In genomic region chr2:134280231-134280630, GRCh38 we compare ENCODE assay signal across 12 cellular contexts.
"Had no signal": no experiment of that assay in that cellular context is flagged by ENCODE, and none has a peak within 500 bp of the region (broad histone marks: within the 10 kb centered on the region; RNA-seq: fewer than 3 reads in every experiment).

No MANE protein-coding gene starts in this region.

- H3K4me3 Mint-ChIP-seq: activated CD4-positive, alpha-beta T cell treated with anti-CD3 and anti-CD28 coated beads, Interleukin-2, amount 10 ng/mL, durations not matched to agents 7 days and 5 days; activated naive CD8-positive, alpha-beta T cell treated with anti-CD3 and anti-CD28 coated beads, Interleukin-2, amount 10 ng/mL, durations not matched to agents 7 days and 5 days; brain; T-helper 1 cell treated with Interleukin-12 subunit alpha and Interleukin-12 subunit beta and Interleukin-4 antibody, amounts not matched to agents 30 μg/mL and 1 μg/mL, for 36 hours had no signal

- H3K9me3 Mint-ChIP-seq: activated CD4-positive, alpha-beta T cell treated with anti-CD3 and anti-CD28 coated beads, Interleukin-2, amount 10 ng/mL, durations not matched to agents 7 days and 5 days; activated naive CD8-positive, alpha-beta T cell treated with anti-CD3 and anti-CD28 coated beads, Interleukin-2, amount 10 ng/mL, durations not matched to agents 7 days and 5 days; brain; T-helper 1 cell treated with Interleukin-12 subunit alpha and Interleukin-12 subunit beta and Interleukin-4 antibody, amounts not matched to agents 30 μg/mL and 1 μg/mL, for 36 hours had no signal

- H3K36me3 ChIP-seq: esophagus squamous epithelium had no signal

- ATAC-seq: sciatic nerve had no signal

- H3K9me3 ChIP-seq: esophagus squamous epithelium had no signal

- DNase-seq: activated CD4-positive, alpha-beta T cell treated with anti-CD3 and anti-CD28 coated beads, Interleukin-2, amount 10 ng/mL, durations not matched to agents 7 days and 5 days; activated CD4-positive, CD25-positive, alpha-beta regulatory T cell; activated naive CD8-positive, alpha-beta T cell treated with anti-CD3 and anti-CD28 coated beads, Interleukin-2, amount 10 ng/mL, durations not matched to agents 7 days and 5 days; effector CD8-positive, alpha-beta T cell; esophagus squamous epithelium; hypothalamus; kidney; stimulated activated CD4-positive, alpha-beta T cell treated with anti-CD3 and anti-CD28 coated beads, Interleukin-1b, Interleukin-23, amount 100 ng/mL, for 48 hours had no signal

- H3K27ac Mint-ChIP-seq: activated CD4-positive, alpha-beta T cell treated with anti-CD3 and anti-CD28 coated beads, Interleukin-2, amount 10 ng/mL, durations not matched to agents 7 days and 5 days; activated naive CD8-positive, alpha-beta T cell treated with anti-CD3 and anti-CD28 coated beads, Interleukin-2, amount 10 ng/mL, durations not matched to agents 7 days and 5 days; progenitor cell of endocrine pancreas; T-helper 1 cell treated with Interleukin-12 subunit alpha and Interleukin-12 subunit beta and Interleukin-4 antibody, amounts not matched to agents 30 μg/mL and 1 μg/mL, for 36 hours had no signal

- H3K27me3 Mint-ChIP-seq: activated CD4-positive, alpha-beta T cell treated with anti-CD3 and anti-CD28 coated beads, Interleukin-2, amount 10 ng/mL, durations not matched to agents 7 days and 5 days; activated naive CD8-positive, alpha-beta T cell treated with anti-CD3 and anti-CD28 coated beads, Interleukin-2, amount 10 ng/mL, durations not matched to agents 7 days and 5 days; progenitor cell of endocrine pancreas had no signal

- H3K27ac ChIP-seq: esophagus squamous epithelium had no signal

- H3K4me3 ChIP-seq: esophagus squamous epithelium had no signal

- H3K27me3 ChIP-seq: esophagus squamous epithelium had no signal
